Comparison of ENCODE assay signal across 1 cellular context in genomic region chr17:38749222-38750043, GRCh38.
A peak's percentile ranks its signal among the peaks of the same experiment; 100 is the strongest.
TF ChIP-seq lines count a peak whose summit lies in the region.

No MANE protein-coding gene starts in this region.

TF ChIP-seq in HepG2, 621 proteins besides CTCF, POLR2A, EP300 and RAD21 (continued from another document and continues in another):
- TF ChIP-seq TERF1 (CRISPR knock-in tag; IDR thresholded peaks at IDR 0.05) (no peak), KLF16 (CRISPR knock-in tag; IDR thresholded peaks at IDR 0.05) (peak in 1 of 2 experiments; percentile 55; a peak in 2 of 4 replicates), SNAPC2 (CRISPR knock-in tag; IDR thresholded peaks at IDR 0.05) (peak; percentile 68), ZBTB14 (CRISPR knock-in tag; IDR thresholded peaks at IDR 0.05) (0 out of 2 replicates have a peak, but pooled peaks have one; percentile 30), DZIP1 (CRISPR knock-in tag; IDR thresholded peaks at IDR 0.05) (peak; percentile 95), MAFG (CRISPR knock-in tag; IDR thresholded peaks at IDR 0.05) (no peak), HOXA7 (CRISPR knock-in tag; IDR thresholded peaks at IDR 0.05) (peak; percentile 70; the same call in 1 of the 2 replicates), KLF13 (CRISPR knock-in tag; IDR thresholded peaks at IDR 0.05) (no peak), ZEB1 (IDR thresholded peaks at IDR 0.05; ENCODE audit: insufficient replicate concordance, low read depth) (peak; percentile 14), TSC22D2 (CRISPR knock-in tag; IDR thresholded peaks at IDR 0.05; ENCODE audit: borderline replicate concordance) (0 out of 2 replicates have a peak, but pooled peaks have one; percentile 27), HNRNPLL (IDR thresholded peaks at IDR 0.05; ENCODE audit: low read depth, low read length, poor library complexity, severe bottlenecking) (peak; percentile 92), TAF1 (CRISPR knock-in tag; IDR thresholded peaks at IDR 0.05) (peak; percentile 97), ZNF563 (CRISPR knock-in tag; IDR thresholded peaks at IDR 0.05) (peak; percentile 56; the same call in 1 of the 2 replicates), ZNF569 (CRISPR knock-in tag; IDR thresholded peaks at IDR 0.05; ENCODE audit: borderline replicate concordance) (no peak), ZNF34 (CRISPR knock-in tag; IDR thresholded peaks at IDR 0.05; ENCODE audit: borderline replicate concordance) (peak; percentile 72; the same call in 1 of the 2 replicates), HOXA5 (CRISPR knock-in tag; IDR thresholded peaks at IDR 0.05) (peak; percentile 81; the same call in 1 of the 2 replicates), GATA4 (IDR thresholded peaks at IDR 0.05; ENCODE audit: borderline replicate concordance, low read depth) (peak; percentile 76), RXRA (CRISPR knock-in tag; IDR thresholded peaks at IDR 0.05) (peak; percentile 97), ZNF747 (CRISPR knock-in tag; IDR thresholded peaks at IDR 0.05; ENCODE audit: borderline replicate concordance) (peak; percentile 86; the same call in 1 of the 2 replicates), MLLT10 (CRISPR knock-in tag; IDR thresholded peaks at IDR 0.05) (no peak), HNRNPUL1 (IDR thresholded peaks at IDR 0.05; ENCODE audit: low read depth, low read length) (no peak), ZNF609 (CRISPR knock-in tag; IDR thresholded peaks at IDR 0.05; ENCODE audit: borderline replicate concordance) (peak; percentile 78), SNAI1 (CRISPR knock-in tag; IDR thresholded peaks at IDR 0.05; ENCODE audit: borderline replicate concordance) (no peak), FIP1L1 (IDR thresholded peaks at IDR 0.05; ENCODE audit: borderline replicate concordance, insufficient read depth, low read depth, low read length) (no peak), ZFP1 (CRISPR knock-in tag; IDR thresholded peaks at IDR 0.05) (peak; percentile 27; the same call in 1 of the 2 replicates), TFDP2 (CRISPR knock-in tag; IDR thresholded peaks at IDR 0.05) (peak; percentile 94), RELA (CRISPR knock-in tag; IDR thresholded peaks at IDR 0.05) (0 out of 2 replicates have a peak, but pooled peaks have one; percentile 76), ZNF776 (CRISPR knock-in tag; IDR thresholded peaks at IDR 0.05) (no peak; the same call in 1 of the 2 replicates), ZNF225 (CRISPR knock-in tag; IDR thresholded peaks at IDR 0.05) (no peak), DRAP1 (CRISPR knock-in tag; IDR thresholded peaks at IDR 0.05) (peak; percentile 91), EED (CRISPR knock-in tag; IDR thresholded peaks at IDR 0.05) (peak; percentile 43; the same call in 1 of the 2 replicates), ZNF446 (CRISPR knock-in tag; IDR thresholded peaks at IDR 0.05) (peak; percentile 80; the same call in 1 of the 2 replicates), ZNF629 (CRISPR knock-in tag; conservative IDR thresholded peaks at IDR 0.05) (no peak), SMC3 (IDR thresholded peaks at IDR 0.05; ENCODE audit: low read length) (no peak), HIVEP1 (CRISPR knock-in tag; IDR thresholded peaks at IDR 0.05) (no peak; the same call in 1 of the 2 replicates), ZNF24 (IDR thresholded peaks at IDR 0.05) (no peak), FOXO1 (CRISPR knock-in tag; IDR thresholded peaks at IDR 0.05) (no peak), SMARCC2 (IDR thresholded peaks at IDR 0.05) (no peak), BCL6 (CRISPR knock-in tag; IDR thresholded peaks at IDR 0.05) (no peak), PHB2 (IDR thresholded peaks at IDR 0.05; ENCODE audit: partially characterized antibody) (no peak), MTA1 (CRISPR knock-in tag; IDR thresholded peaks at IDR 0.05; ENCODE audit: borderline replicate concordance) (0 out of 2 replicates have a peak, but pooled peaks have one; percentile 82), ZNF235 (CRISPR knock-in tag; IDR thresholded peaks at IDR 0.05; ENCODE audit: borderline replicate concordance) (no peak; the same call in 1 of the 2 replicates), BRD4 (CRISPR knock-in tag; IDR thresholded peaks at IDR 0.05) (peak; percentile 89), ASH2L (IDR thresholded peaks at IDR 0.05; ENCODE audit: insufficient read length, low read depth, low read length) (peak; percentile 60), GRHL1 (CRISPR knock-in tag; conservative IDR thresholded peaks at IDR 0.05) (no peak), ZBTB46 (CRISPR knock-in tag; IDR thresholded peaks at IDR 0.05; ENCODE audit: borderline replicate concordance) (0 out of 2 replicates have a peak, but pooled peaks have one; percentile 14), ZSCAN25 (CRISPR knock-in tag; IDR thresholded peaks at IDR 0.05) (peak; percentile 71; the same call in 1 of the 2 replicates), GMEB2 (CRISPR knock-in tag; IDR thresholded peaks at IDR 0.05; ENCODE audit: low read depth) (no peak), EZH2 (conservative IDR thresholded peaks at IDR 0.05; ENCODE audit: low read depth, low read length) (no peak), MTF2 (CRISPR knock-in tag; IDR thresholded peaks at IDR 0.05; ENCODE audit: borderline replicate concordance) (peak; percentile 34; the same call in 1 of the 2 replicates)
